ENCODE assay signal across 17 cellular contexts in the genomic region with DNA sequence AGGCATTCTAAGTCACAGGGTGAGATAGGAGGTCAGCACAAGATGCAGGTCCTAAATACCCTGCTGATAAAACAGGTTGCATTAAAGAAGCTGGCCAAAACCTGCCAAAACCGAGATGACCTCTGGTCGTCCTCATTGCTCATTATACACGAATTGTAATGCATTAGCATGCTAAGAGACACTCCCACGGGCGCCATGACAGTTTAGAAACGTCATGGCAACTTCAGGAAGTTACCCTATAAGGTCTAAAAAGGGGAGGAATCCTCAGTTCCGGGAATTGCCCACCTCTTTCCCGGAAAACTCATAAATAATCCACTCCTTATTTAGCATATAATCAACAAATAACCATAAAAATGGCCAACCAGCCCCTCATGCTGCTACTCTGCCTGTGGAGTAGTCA.
DNase-seq lines count a peak whose midpoint lies in the region; ATAC-seq, FAIRE-seq and TF ChIP-seq lines count a peak whose summit lies in the region.
"Had no signal": no experiment of that assay in that cellular context is flagged by ENCODE, and none has a peak within 500 bp of the region (broad histone marks: within the 10 kb centered on the region; RNA-seq: fewer than 3 reads in every experiment).

No MANE protein-coding gene starts in this region.

- H3K4me3 ChIP-seq in endodermal cell (ENCODE audit: low read length) (no peak overlapping the region), neuronal stem cell (ENCODE audit: low read length in 2 of 2) (no peak overlapping the region)
- H3K4me3 ChIP-seq: GM23248, MG63 had no signal

- peaks cover 43% of the 10 kb centered on the region for H3K4me1 Mint-ChIP-seq in endodermal cell

- H4K8ac ChIP-seq in neuronal stem cell (ENCODE audit: low read depth, low read length), result no peak overlapping the region

- no peak overlapping the region for H3K4ac ChIP-seq in neuronal stem cell (ENCODE audit: low read length)

- 75 to 85% methylated on average over 6 to 8 of the region's 8 CpGs for WGBS in endodermal cell (ENCODE audit: insufficient coverage in 1 of 2, insufficient read length in 1 of 2), 2 experiments
- WGBS in neuronal stem cell (ENCODE audit: extremely low coverage in 2 of 2, insufficient read length in 2 of 2, insufficient replicate concordance in 1 of 2), 2 donors, result no CpG with 5 or more reads among the region's 8 CpGs

- DNase-seq in ELF-1 (ENCODE audit: low read depth, low spot score), result peak; percentile 73
- peak; percentile 66 for DNase-seq in OCI-M1 (lab: John Stamatoyannopoulos, UW)
- DNase-seq in endodermal cell, result peak; percentile 62
- no peak for DNase-seq in neuronal stem cell (ENCODE audit: low spot score)
- no peak for DNase-seq in D721Med (ENCODE audit: insufficient read length, low spot score)
- no peak for DNase-seq in NCI-H2227 (lab: John Stamatoyannopoulos, UW; ENCODE audit: unreplicated experiment)
- DNase-seq: ACHN; CD4-positive, alpha-beta memory T cell; GM23248; MG63; NCI-H1105; NCI-H1694 treated with DMSO at 0.1 percent for 48 hours; SHP77 treated with DMSO at 0.1 percent for 48 hours had no signal

- no peak overlapping the region for H3K4me3 Mint-ChIP-seq in endodermal cell
- H3K4me3 Mint-ChIP-seq: B cell; CD4-positive, alpha-beta memory T cell had no signal

- no peak overlapping the region for H2BK15ac ChIP-seq in neuronal stem cell (ENCODE audit: low read length)

- H3K36me3 ChIP-seq in endodermal cell (ENCODE audit: control insufficient read depth, insufficient read depth, low read length), result no peaks in the 10 kb centered on the region
- no peaks in the 10 kb centered on the region for H3K36me3 ChIP-seq in neuronal stem cell (replicated peaks in 1 of 2; ENCODE audit: control insufficient read depth in 2 of 2, insufficient read depth in 2 of 2, low read length in 2 of 2)
- H3K36me3 ChIP-seq: MG63 had no signal

- H3K4me2 ChIP-seq in neuronal stem cell (ENCODE audit: insufficient read depth, low read length, poor library complexity, severe bottlenecking), result no peak overlapping the region
- H3K4me2 ChIP-seq: KMS-11 had no signal

- no peak for FAIRE-seq in D721Med (lab: Jason Lieb, UNC)
- FAIRE-seq: GM18507 had no signal

- peak overlapping the region; percentile 31 for H2AFZ ChIP-seq in neuronal stem cell (ENCODE audit: low read length)
- H2AFZ ChIP-seq: GM23248 had no signal

- H3K9me3 ChIP-seq in endodermal cell (ENCODE audit: control insufficient read depth, low read length) (no peaks in the 10 kb centered on the region), neuronal stem cell (replicated peaks in 1 of 2; ENCODE audit: control insufficient read depth in 2 of 2, insufficient read depth in 1 of 2, low read depth in 1 of 2, low read length in 2 of 2) (no peaks in the 10 kb centered on the region)
- H3K9me3 ChIP-seq: MG63 had no signal

- H3K14ac ChIP-seq in neuronal stem cell (ENCODE audit: low read length), result no peak overlapping the region

- no peak overlapping the region for H2BK5ac ChIP-seq in neuronal stem cell (ENCODE audit: low read length)

- no peak overlapping the region for H2AK5ac ChIP-seq in neuronal stem cell (ENCODE audit: low read depth, low read length)

- no peak for ATAC-seq in HG03159 (IDR thresholded peaks at IDR 0.05; ENCODE audit: unreplicated experiment)

- no peaks in the 10 kb centered on the region for H3K27me3 ChIP-seq in endodermal cell (ENCODE audit: control insufficient read depth, insufficient read depth, low read length, poor library complexity, severe bottlenecking)
- H3K27me3 ChIP-seq in neuronal stem cell (ENCODE audit: control insufficient read depth in 3 of 3, insufficient read depth in 3 of 3, low read depth in 1 of 3, low read length in 3 of 3), result no peaks in the 10 kb centered on the region
- H3K27me3 ChIP-seq: MG63 had no signal

- no peak overlapping the region for H2BK120ac ChIP-seq in neuronal stem cell (ENCODE audit: low read depth, low read length)

- peaks cover 6% of the 10 kb centered on the region for H3K4me1 ChIP-seq in endodermal cell (ENCODE audit: control insufficient read depth, insufficient read depth, low read length)
- H3K4me1 ChIP-seq in neuronal stem cell (ENCODE audit: control insufficient read depth in 2 of 2, insufficient read depth in 1 of 2, low read depth in 1 of 2, low read length in 2 of 2), result peaks cover 15 to 27% of the 10 kb centered on the region in 2 donors

- H4K91ac ChIP-seq in neuronal stem cell (ENCODE audit: low read depth, low read length, poor library complexity), result no peak overlapping the region

- H2BK12ac ChIP-seq in neuronal stem cell (ENCODE audit: low read length), result no peak overlapping the region

- H3K9ac ChIP-seq in endodermal cell (ENCODE audit: extremely low read depth, low read length, poor library complexity, severe bottlenecking) (no peak overlapping the region), neuronal stem cell (ENCODE audit: low read depth, low read length, poor library complexity) (no peak overlapping the region)
- H3K9ac ChIP-seq: GM23248, KMS-11 had no signal

- no peak overlapping the region for H3K18ac ChIP-seq in neuronal stem cell (ENCODE audit: low read length)

- no peaks in the 10 kb centered on the region for H3K9me3 Mint-ChIP-seq in endodermal cell

- H3K27me3 Mint-ChIP-seq in endodermal cell (ENCODE audit: insufficient read depth), result peaks cover 2% of the 10 kb centered on the region
- H3K27me3 Mint-ChIP-seq: CD4-positive, alpha-beta memory T cell had no signal

- TF ChIP-seq CTCF in endodermal cell (conservative IDR thresholded peaks at IDR 0.05) (no peak), D721Med (IDR thresholded peaks at IDR 0.05; ENCODE audit: insufficient read depth, missing control alignments) (no peak)

- H3K27ac ChIP-seq in endodermal cell (ENCODE audit: low read depth, low read length) (no peak overlapping the region), neuronal stem cell (replicated peaks; ENCODE audit: low read length) (peak overlapping the region; percentile 26)
- H3K27ac ChIP-seq: GM23248, KMS-11 had no signal

- H3K36me3 Mint-ChIP-seq in endodermal cell (ENCODE audit: low read depth), result no peaks in the 10 kb centered on the region

- no peak overlapping the region for H3K27ac Mint-ChIP-seq in endodermal cell
- H3K27ac Mint-ChIP-seq: B cell had no signal

- no peaks in the 10 kb centered on the region for H3K79me1 ChIP-seq in neuronal stem cell (ENCODE audit: low read depth, low read length)

- no peak overlapping the region for H3K23ac ChIP-seq in neuronal stem cell (ENCODE audit: low read depth, low read length, poor library complexity)

Comparison
In these comparisons a context has a peak if more than half of its experiments do, and no peak if none do; other contexts are left out.
1. DNase-seq: peak in ELF-1 (single experiment), OCI-M1 (single experiment) and endodermal cell (single experiment); none in neuronal stem cell (single experiment), D721Med (single experiment) and NCI-H2227 (single experiment).